ENCODE assay signal across 10 cellular contexts in the genomic region with DNA sequence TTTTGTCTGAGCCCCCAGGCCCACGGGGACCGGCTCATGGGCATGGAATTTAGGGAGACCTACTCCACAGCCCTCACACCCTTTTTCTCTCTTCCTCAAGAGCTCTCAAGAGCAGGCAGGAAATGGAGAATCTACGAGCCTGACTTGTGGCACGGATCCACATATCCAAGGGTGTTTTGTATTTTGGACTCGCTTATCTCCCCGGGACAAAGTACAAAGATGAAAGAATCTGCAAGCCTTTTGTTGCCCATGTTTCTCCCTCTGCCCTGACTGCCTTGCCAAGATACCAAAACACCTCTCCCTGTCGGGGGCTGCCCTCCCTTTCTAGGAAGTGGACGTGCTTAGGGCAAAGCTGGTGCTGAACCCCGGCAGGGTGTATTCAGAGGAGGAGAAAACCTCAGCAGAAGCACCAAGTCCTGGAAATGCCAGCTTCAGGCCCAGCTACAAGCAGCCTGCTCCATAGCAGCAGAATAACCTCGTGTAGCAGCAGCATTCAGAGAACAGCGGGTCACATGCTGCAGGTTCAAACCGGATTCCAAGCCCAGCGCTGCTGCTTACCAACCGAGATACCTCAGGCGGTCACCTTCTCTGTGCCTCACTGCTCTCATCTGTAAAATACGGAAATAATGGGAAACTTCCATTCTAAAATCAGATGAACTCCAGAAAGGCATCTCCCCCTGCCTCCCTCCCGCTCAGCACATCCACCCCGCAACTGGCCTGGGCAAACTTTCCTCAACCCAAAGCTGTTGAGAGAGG. TPM values are rescaled to one million over a fixed set of nuclear protein-coding genes. Genes with fewer than 3 reads are reported as not detected.
DNase-seq lines count a peak whose midpoint lies in the region; ATAC-seq, FAIRE-seq and TF ChIP-seq lines count a peak whose summit lies in the region.
"Had no signal": no experiment of that assay in that cellular context is flagged by ENCODE, and none has a peak within 500 bp of the region (broad histone marks: within the 10 kb centered on the region; RNA-seq: fewer than 3 reads in every experiment).

No MANE protein-coding gene starts in this region.

- no peaks in the 10 kb centered on the region for H3K36me3 Mint-ChIP-seq in activated CD4-positive, alpha-beta T cell treated with anti-CD3 and anti-CD28 coated beads, Interleukin-2, amount 10 ng/mL, durations not matched to agents 24 days and 14 days (ENCODE audit: low read depth)

- no peak overlapping the region for H3K27ac Mint-ChIP-seq in activated CD4-positive, alpha-beta T cell treated with anti-CD3 and anti-CD28 coated beads, Interleukin-2, amount 10 ng/mL, durations not matched to agents 24 days and 14 days

- no peak overlapping the region for H3K4me3 ChIP-seq in spleen
- H3K4me3 ChIP-seq: MG63 had no signal

- H3K9me3 Mint-ChIP-seq in activated CD4-positive, alpha-beta T cell treated with anti-CD3 and anti-CD28 coated beads, Interleukin-2, amount 10 ng/mL, durations not matched to agents 24 days and 14 days: no peaks in the 10 kb centered on the region

- FAIRE-seq in frontal cortex (lab: Jason Lieb, UNC): no peak

- intact Hi-C loops in spleen (cut with DNase I; ENCODE audit: low total_unique reads): loop anchor here (5.0 kb wide), 1 partner anchor 168 kb away; the partner anchor contains the start of gene FLNB
- intact Hi-C loops in activated CD4-positive, alpha-beta T cell treated with anti-CD3 and anti-CD28 coated beads, Interleukin-2, amount 10 ng/mL, durations not matched to agents 24 days and 14 days (cut with micrococcal nuclease): no loop called here

- peaks cover 8 to 60% (median 49%) of the 10 kb centered on the region in 6 donors for H3K4me1 ChIP-seq in spleen

- H3K4me3 Mint-ChIP-seq in activated CD4-positive, alpha-beta T cell treated with anti-CD3 and anti-CD28 coated beads, Interleukin-2, amount 10 ng/mL, durations not matched to agents 24 days and 14 days: no peak overlapping the region

- H3K4me1 Mint-ChIP-seq in activated CD4-positive, alpha-beta T cell treated with anti-CD3 and anti-CD28 coated beads, Interleukin-2, amount 10 ng/mL, durations not matched to agents 24 days and 14 days: peaks cover 15% of the 10 kb centered on the region

- H3K9me3 ChIP-seq in spleen: no peaks in the 10 kb centered on the region
- H3K9me3 ChIP-seq: MG63 had no signal

- no peak for TF ChIP-seq POLR2A in spleen (IDR thresholded peaks at IDR 0.05)

- WGBS in spleen, 5 donors: 31 to 38% (median 31%) methylated on average over 16 to 18 of the region's 18 CpGs

- DNase-seq in HuH-7 (ENCODE audit: low spot score) (peak; percentile 24), astrocyte of the hippocampus (ENCODE audit: low read depth, low spot score) (peak; percentile 60), iris pigment epithelial cell (ENCODE audit: low read depth) (peak; percentile 38), spleen (peak; percentile 41), SHP77 treated with DMSO at 0.1 percent for 48 hours (lab: John Stamatoyannopoulos, UW) (no peak), frontal cortex (ENCODE audit: low spot score in 2 of 2) (no peak)
- no peak for DNase-seq in activated CD4-positive, alpha-beta T cell treated with anti-CD3 and anti-CD28 coated beads, Interleukin-2, amount 10 ng/mL, durations not matched to agents 24 days and 14 days
- DNase-seq: MG63; stimulated activated CD4-positive, alpha-beta T cell treated with anti-CD3 and anti-CD28 coated beads, Interleukin-2, amount 100 ng/mL, for 24 hours had no signal

- peaks cover 0 to 16% (median 2%) of the 10 kb centered on the region in 6 donors for H3K36me3 ChIP-seq in spleen

- H3K27ac ChIP-seq in spleen: peak overlapping the region in 5 of 8 donors; percentile 12 to 45 (median 24)

- H3K27me3 ChIP-seq in spleen (replicated peaks in 1 of 7): peaks cover 0 to 15% (median 0%) of the 10 kb centered on the region in 7 donors
- H3K27me3 ChIP-seq: MG63 had no signal

- no peak for TF ChIP-seq CTCF in spleen (IDR thresholded peaks at IDR 0.05 in 8 of 11, conservative IDR thresholded peaks at IDR 0.05 in 3 of 11)

- ATAC-seq in GM19455 (IDR thresholded peaks at IDR 0.05; ENCODE audit: unreplicated experiment): no peak

- H3K27me3 Mint-ChIP-seq in activated CD4-positive, alpha-beta T cell treated with anti-CD3 and anti-CD28 coated beads, Interleukin-2, amount 10 ng/mL, durations not matched to agents 24 days and 14 days: no peaks in the 10 kb centered on the region

RNA-seq across cellular contexts. Expression of gene DNASE1L3, which starts 35.2 kb away (rescaled TPM):
- total RNA-seq in spleen: 100 to 1,000 TPM in 6 of 7 donors, 10 to 100 TPM in 1; 64.7 to 245 (median 172) TPM
- polyA plus RNA-seq in spleen: 100 to 1,000 TPM in 1 of 3 donors, 10 to 100 TPM in 2; 52.1 to 102 (median 52.9) TPM
- total RNA-seq in activated CD4-positive, alpha-beta T cell treated with anti-CD3 and anti-CD28 coated beads, Interleukin-2, amount 10 ng/mL, durations not matched to agents 24 days and 14 days: not detected in 2 replicates
- total RNA-seq in frontal cortex: 0.41 TPM

Comparison
In these comparisons a context has a peak if more than half of its experiments do, and no peak if none do; other contexts are left out.
1. DNase-seq: peak in HuH-7 (single experiment), astrocyte of the hippocampus (single experiment), iris pigment epithelial cell (single experiment) and spleen (single experiment); none in activated CD4-positive, alpha-beta T cell treated with anti-CD3 and anti-CD28 coated beads, Interleukin-2, amount 10 ng/mL, durations not matched to agents 24 days and 14 days (single experiment), SHP77 treated with DMSO at 0.1 percent for 48 hours (single experiment) and frontal cortex (0 of 2).
2. RNA of gene DNASE1L3, which starts 35.2 kb away (total RNA-seq): 64.7 to 245 TPM in spleen; 0.41 TPM in frontal cortex (single experiment) and not detected in activated CD4-positive, alpha-beta T cell treated with anti-CD3 and anti-CD28 coated beads, Interleukin-2, amount 10 ng/mL, durations not matched to agents 24 days and 14 days; every median in the first group is over 10 times any median in the second.